12 cellular contexts compared by ENCODE assay signal in genomic region chr3:123688241-123688747, GRCh38.
A peak's percentile ranks its signal among the peaks of the same experiment; 100 is the strongest.
DNase-seq lines count a peak whose midpoint lies in the region; ATAC-seq and TF ChIP-seq lines count a peak whose summit lies in the region.
"Had no signal": no experiment of that assay in that cellular context is flagged by ENCODE, and none has a peak within 500 bp of the region (broad histone marks: within the 10 kb centered on the region; RNA-seq: fewer than 3 reads in every experiment).

No MANE protein-coding gene starts in this region.

- no peak overlapping the region for H3K4me3 ChIP-seq in lower lobe of right lung
- H3K4me3 ChIP-seq in upper lobe of right lung: no peak overlapping the region

- H3K9me3 ChIP-seq in lower lobe of right lung (no peaks in the 10 kb centered on the region), upper lobe of right lung (no peaks in the 10 kb centered on the region)

- H3K36me3 ChIP-seq in lower lobe of right lung: peaks cover 32% of the 10 kb centered on the region
- peaks cover 27% of the 10 kb centered on the region for H3K36me3 ChIP-seq in upper lobe of right lung

- H3K27me3 Mint-ChIP-seq in activated CD8-positive, alpha-beta memory T cell treated with anti-CD3 and anti-CD28 coated beads, Interleukin-2, amount 10 ng/mL, durations not matched to agents 7 days and 5 days: peaks cover 13% of the 10 kb centered on the region
- H3K27me3 Mint-ChIP-seq in mesothelial cell of epicardium (ENCODE audit: low read depth): no peaks in the 10 kb centered on the region

- no peak overlapping the region for H3K27ac Mint-ChIP-seq in activated CD8-positive, alpha-beta memory T cell treated with anti-CD3 and anti-CD28 coated beads, Interleukin-2, amount 10 ng/mL, durations not matched to agents 7 days and 5 days
- no peak overlapping the region for H3K27ac Mint-ChIP-seq in mesothelial cell of epicardium
- H3K27ac Mint-ChIP-seq: activated T-helper 17 cell treated with anti-CD3 and anti-CD28 coated beads, Interleukin-2, amount 50 U/mL, for 72 hours had no signal

- H3K36me3 Mint-ChIP-seq in activated CD8-positive, alpha-beta memory T cell treated with anti-CD3 and anti-CD28 coated beads, Interleukin-2, amount 10 ng/mL, durations not matched to agents 7 days and 5 days: no peaks in the 10 kb centered on the region
- H3K36me3 Mint-ChIP-seq in mesothelial cell of epicardium: no peaks in the 10 kb centered on the region

- H3K4me3 Mint-ChIP-seq in activated CD8-positive, alpha-beta memory T cell treated with anti-CD3 and anti-CD28 coated beads, Interleukin-2, amount 10 ng/mL, durations not matched to agents 7 days and 5 days: no peak overlapping the region
- H3K4me3 Mint-ChIP-seq in mesothelial cell of epicardium: no peak overlapping the region
- H3K4me3 Mint-ChIP-seq: activated T-helper 17 cell treated with anti-CD3 and anti-CD28 coated beads, Interleukin-2, amount 50 U/mL, for 72 hours had no signal

- CTCF ChIA-PET in activated CD8-positive, alpha-beta memory T cell treated with anti-CD3 and anti-CD28 coated beads, Interleukin-2, amount 10 ng/mL, durations not matched to agents 7 days and 5 days (lab: Charles Lee): no interaction called here

- no peak for TF ChIP-seq CTCF in lower lobe of right lung (IDR thresholded peaks at IDR 0.05)
- no peak for TF ChIP-seq CTCF in upper lobe of right lung (IDR thresholded peaks at IDR 0.05)
- TF ChIP-seq CTCF in mesothelial cell of epicardium (IDR thresholded peaks at IDR 0.05; ENCODE audit: unreplicated experiment): no peak

- H3K4me1 ChIP-seq in lower lobe of right lung (peaks cover 46% of the 10 kb centered on the region), upper lobe of right lung (peaks cover 41% of the 10 kb centered on the region)

- intact Hi-C loops in lower lobe of right lung (cut with DNase I): no loop called here
- intact Hi-C loops in upper lobe of right lung (cut with DNase I): no loop called here
- intact Hi-C loops in Right ventricle myocardium inferior (cut with DNase I): no loop called here

- H3K27ac ChIP-seq in lower lobe of right lung: peak overlapping the region; percentile 36
- H3K27ac ChIP-seq in upper lobe of right lung: peak overlapping the region; percentile 58

- DNase-seq in HK-2 (ENCODE audit: unreplicated experiment): peak; percentile 71
- peak; percentile 81 for DNase-seq in brain pericyte (ENCODE audit: low read depth, low spot score)
- no peak for DNase-seq in lower lobe of right lung
- DNase-seq in upper lobe of right lung: no peak
- no peak for DNase-seq in activated CD8-positive, alpha-beta memory T cell treated with anti-CD3 and anti-CD28 coated beads, Interleukin-2, amount 10 ng/mL, durations not matched to agents 7 days and 5 days
- DNase-seq in Right ventricle myocardium inferior (ENCODE audit: missing footprints): no peak
- no peak for DNase-seq in mesothelial cell of epicardium (ENCODE audit: low spot score in 2 of 2, unreplicated experiment in 2 of 2)
- DNase-seq in NCI-H146 (lab: John Stamatoyannopoulos, UW): no peak
- DNase-seq: hypothalamus, NCI-H187 treated with DMSO at 0.1 percent for 48 hours, T-helper 1 cell had no signal

- peak; percentile 5 to 32 for ATAC-seq in lower lobe of right lung
- ATAC-seq in upper lobe of right lung: peak; percentile 31
- no peak for ATAC-seq in activated CD8-positive, alpha-beta memory T cell treated with anti-CD3 and anti-CD28 coated beads, Interleukin-2, amount 10 ng/mL, durations not matched to agents 7 days and 5 days
- no peak for ATAC-seq in Right ventricle myocardium inferior
- ATAC-seq: activated T-helper 17 cell treated with anti-CD3 and anti-CD28 coated beads, Interleukin-2, amount 50 U/mL, for 72 hours had no signal

- H3K4me1 Mint-ChIP-seq in activated CD8-positive, alpha-beta memory T cell treated with anti-CD3 and anti-CD28 coated beads, Interleukin-2, amount 10 ng/mL, durations not matched to agents 7 days and 5 days: no peaks in the 10 kb centered on the region
- H3K4me1 Mint-ChIP-seq in mesothelial cell of epicardium: peaks cover 20% of the 10 kb centered on the region
- H3K4me1 Mint-ChIP-seq: activated T-helper 17 cell treated with anti-CD3 and anti-CD28 coated beads, Interleukin-2, amount 50 U/mL, for 72 hours had no signal

- H3K27me3 ChIP-seq in lower lobe of right lung (ENCODE audit: low read depth): no peaks in the 10 kb centered on the region
- H3K27me3 ChIP-seq in upper lobe of right lung: no peaks in the 10 kb centered on the region

- no peaks in the 10 kb centered on the region for H3K9me3 Mint-ChIP-seq in activated CD8-positive, alpha-beta memory T cell treated with anti-CD3 and anti-CD28 coated beads, Interleukin-2, amount 10 ng/mL, durations not matched to agents 7 days and 5 days (ENCODE audit: low read depth)
- no peaks in the 10 kb centered on the region for H3K9me3 Mint-ChIP-seq in mesothelial cell of epicardium
- H3K9me3 Mint-ChIP-seq: activated T-helper 17 cell treated with anti-CD3 and anti-CD28 coated beads, Interleukin-2, amount 50 U/mL, for 72 hours had no signal

Comparison
In these comparisons a context has a peak if more than half of its experiments do, and no peak if none do; other contexts are left out.
1. DNase-seq: peak in HK-2 (single experiment) and brain pericyte (single experiment); none in lower lobe of right lung (single experiment), upper lobe of right lung (single experiment), activated CD8-positive, alpha-beta memory T cell treated with anti-CD3 and anti-CD28 coated beads, Interleukin-2, amount 10 ng/mL, durations not matched to agents 7 days and 5 days (single experiment), Right ventricle myocardium inferior (single experiment), mesothelial cell of epicardium (0 of 2) and NCI-H146 (single experiment).
2. ATAC-seq: peak in lower lobe of right lung (2 of 2) and upper lobe of right lung (single experiment); none in activated CD8-positive, alpha-beta memory T cell treated with anti-CD3 and anti-CD28 coated beads, Interleukin-2, amount 10 ng/mL, durations not matched to agents 7 days and 5 days (single experiment) and Right ventricle myocardium inferior (single experiment).